In the genomic region with DNA sequence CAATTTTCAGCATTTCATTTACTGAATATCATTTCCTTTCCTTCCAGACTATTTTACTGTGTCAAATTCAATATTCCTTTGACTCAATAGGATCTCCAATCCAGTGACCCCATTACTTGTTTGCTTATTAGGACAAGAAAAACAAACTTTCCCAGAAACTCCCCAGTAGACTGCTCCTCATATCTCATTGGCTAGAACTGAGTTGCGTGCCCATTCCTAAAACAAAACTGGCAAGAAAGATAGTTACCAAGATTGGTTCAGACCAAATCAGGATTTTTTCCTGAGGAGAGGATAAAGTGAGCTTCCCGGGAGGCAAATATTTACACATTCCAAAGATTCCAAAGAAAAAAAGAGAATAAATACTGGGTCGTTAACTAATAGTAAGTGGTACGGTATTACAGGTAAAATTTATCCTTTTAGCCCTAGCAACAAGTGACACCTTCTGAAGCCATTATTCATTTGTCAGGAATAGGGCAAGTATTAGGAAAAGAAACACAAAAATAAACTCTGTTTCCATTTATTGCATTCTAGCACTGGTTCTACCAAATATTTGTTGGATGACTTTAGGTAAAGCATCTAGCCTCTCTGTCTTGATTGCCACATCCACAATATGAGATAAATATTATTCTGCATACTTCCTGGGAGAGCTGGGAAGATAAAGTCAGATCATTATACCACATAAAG, we compare ENCODE assay signal across 1 cellular context.
TF ChIP-seq lines count a peak whose summit lies in the region.

No MANE protein-coding gene starts in this region.

TF ChIP-seq in IMR-90, 13 proteins besides CTCF, POLR2A, EP300 and RAD21 (continued from another document):
- 0 out of 2 replicates have a peak, but pooled peaks have one; percentile 13 for TF ChIP-seq CEBPB (IDR thresholded peaks at IDR 0.05; ENCODE audit: low read depth, low read length)
